In genomic region chr1:107782192-107782845, GRCh38 we compare ENCODE assay signal across 7 cellular contexts.
A peak's percentile ranks its signal among the peaks of the same experiment; 100 is the strongest.
DNase-seq lines count a peak whose midpoint lies in the region; ATAC-seq, FAIRE-seq and TF ChIP-seq lines count a peak whose summit lies in the region.

No MANE protein-coding gene starts in this region.

- peak; percentile 92 to 95 for TF ChIP-seq RAD21 in K562 (CRISPR knock-in tag; conservative IDR thresholded peaks at IDR 0.05 in 1 of 2, IDR thresholded peaks at IDR 0.05 in 1 of 2)

- no TSS peak for BruUV-seq in K562 (replicated peaks; lab: Mats Ljungman, UMichigan)

- POLR2A ChIA-PET in K562 (lab: Yijun Ruan, JAX): interaction anchor here (0.6 to 1.7 kb wide), 5 partner anchors 9 to 344 kb away, joined by 3 to 17 read pairs (median 3); no protein-coding TSS in a partner anchor

- no peaks in the 10 kb centered on the region for H4K20me1 ChIP-seq in OCI-LY1 (ENCODE audit: insufficient read depth, low read length)
- H4K20me1 ChIP-seq in K562 (replicated peaks; ENCODE audit: control insufficient read depth, insufficient read depth, low read length): no peaks in the 10 kb centered on the region

- peak; percentile 93 for FAIRE-seq in K562 (lab: Jason Lieb, UNC)

- H3K9ac ChIP-seq in OCI-LY1 (ENCODE audit: low read length): no peak overlapping the region
- H3K9ac ChIP-seq in K562 (ENCODE audit: insufficient read depth in 1 of 2, low read depth in 2 of 2, low read length in 2 of 2): no peak overlapping the region

- no peak for TF ChIP-seq EP300 in K562 (IDR thresholded peaks at IDR 0.05; ENCODE audit: low read length)

- H2AFZ ChIP-seq in OCI-LY1 (ENCODE audit: low read length) (no peak overlapping the region), K562 (ENCODE audit: low read depth, low read length) (no peak overlapping the region)

- peaks cover 80% of the 10 kb centered on the region for H3K4me1 ChIP-seq in OCI-LY1 (ENCODE audit: insufficient read depth, low read length, severe bottlenecking)
- H3K4me1 ChIP-seq in K562 (replicated peaks in 1 of 2; ENCODE audit: control insufficient read depth in 2 of 2, insufficient read depth in 2 of 2, low read length in 2 of 2): no peaks in the 10 kb centered on the region

- H3K4me2 ChIP-seq in OCI-LY1 (ENCODE audit: low read length) (no peak overlapping the region), K562 (ENCODE audit: insufficient read depth, low read length) (no peak overlapping the region)

- ATAC-seq in HG02678 (IDR thresholded peaks at IDR 0.05; ENCODE audit: unreplicated experiment): peak; percentile 25
- peak; percentile 89 for ATAC-seq in K562

- peaks cover 7% of the 10 kb centered on the region; the same call in 1 of the 2 replicates for H3F3A ChIP-seq in OCI-LY1 (ENCODE audit: insufficient read depth, low read length)

- no peaks in the 10 kb centered on the region; the same call in 1 of the 2 replicates for H3K79me2 ChIP-seq in OCI-LY1 (ENCODE audit: insufficient read depth, low read length)
- H3K79me2 ChIP-seq in K562 (ENCODE audit: control insufficient read depth, insufficient read depth, low read length): no peaks in the 10 kb centered on the region

- intact Hi-C loops in K562 (cut with micrococcal nuclease): loop anchor here (1.0 to 10.0 kb wide), 5 partner anchors 343 to 1332 kb away; partner anchors contain the start of gene ELAPOR1

- H3K9me2 ChIP-seq in OCI-LY1 (ENCODE audit: low read depth, low read length): no peaks in the 10 kb centered on the region

- H3K27me3 ChIP-seq in OCI-LY1 (ENCODE audit: insufficient read depth, low read length) (no peaks in the 10 kb centered on the region), K562 (ENCODE audit: control insufficient read depth in 2 of 2, insufficient read depth in 2 of 2, low read length in 2 of 2) (no peaks in the 10 kb centered on the region)

- peak overlapping the region; percentile 59 for H3K27ac ChIP-seq in OCI-LY1 (ENCODE audit: low read depth, low read length, poor library complexity, severe bottlenecking)
- H3K27ac ChIP-seq in K562 (ENCODE audit: extremely low read depth, low read depth, low read length): no peak overlapping the region

- H3K9me1 ChIP-seq in K562 (ENCODE audit: control insufficient read depth, insufficient read depth, low read length): no peaks in the 10 kb centered on the region

- TF ChIP-seq CTCF in OCI-LY1 (IDR thresholded peaks at IDR 0.05; ENCODE audit: low read length): peak; percentile 81
- peak; percentile 58 to 84 (median 60); a peak in 5 of 6 replicates for TF ChIP-seq CTCF in K562 (IDR thresholded peaks at IDR 0.05 in 2 of 3, conservative IDR thresholded peaks at IDR 0.05 in 1 of 3; ENCODE audit: insufficient read depth in 2 of 3, low read depth in 1 of 3, low read length in 3 of 3)

- H3K4me3 ChIP-seq in OCI-LY1 (ENCODE audit: low read depth, low read length, poor library complexity, severe bottlenecking): no peak overlapping the region
- no peak overlapping the region for H3K4me3 ChIP-seq in K562

- in situ Hi-C loops in K562 (cut with MboI): loop anchor here (25.0 kb wide), 1 partner anchor 855 kb away; no protein-coding TSS in a partner anchor

- no peaks in the 10 kb centered on the region for H3K9me3 ChIP-seq in OCI-LY1 (ENCODE audit: low read length)
- H3K9me3 ChIP-seq in K562 (replicated peaks; ENCODE audit: control insufficient read depth, insufficient read depth, low read depth, low read length): no peaks in the 10 kb centered on the region

- CTCF ChIA-PET in K562 (lab: Yijun Ruan, JAX; ENCODE audit: low intra/inter-chr PET ratio): interaction anchor here (1.1 to 3.7 kb wide), 5 partner anchors 343 to 1751 kb away, joined by 3 to 53 read pairs (median 6); a partner anchor contains a TSS

- H3K36me3 ChIP-seq in OCI-LY1 (ENCODE audit: insufficient read depth, low read length): no peaks in the 10 kb centered on the region
- no peaks in the 10 kb centered on the region for H3K36me3 ChIP-seq in K562 (ENCODE audit: control insufficient read depth, insufficient read depth, low read length)

- under 1% methylated on average over 6 of the region's 6 CpGs for WGBS in K562 (ENCODE audit: insufficient coverage, low coverage, missing lambda C conversion rate)

- TF ChIP-seq POLR2A in K562 (conservative IDR thresholded peaks at IDR 0.05): no peak

- peak; percentile 79 for DNase-seq in DMS79 treated with DMSO at 0.1 percent for 48 hours (lab: John Stamatoyannopoulos, UW)
- peak; percentile 35 to 75 (median 57) for DNase-seq in K562 (ENCODE audit: extremely low read depth in 1 of 4, low spot score in 3 of 4)
- DNase-seq in iris pigment epithelial cell (ENCODE audit: low read depth): peak; percentile 46
- DNase-seq in stimulated activated CD8-positive, alpha-beta memory T cell treated with anti-CD3 and anti-CD28 coated beads, Interleukin-12 subunit alpha, Interleukin-12 subunit beta, amount 100 ng/mL, for 1 hour (ENCODE audit: low read depth): peak; percentile 44
- no peak for DNase-seq in 8988T

TF ChIP-seq in K562, 482 proteins besides CTCF, POLR2A, EP300 and RAD21:
- no peak for TF ChIP-seq ZNF592 (IDR thresholded peaks at IDR 0.05)
- no peak for TF ChIP-seq LEF1 (IDR thresholded peaks at IDR 0.05)
- 0 out of 2 replicates have a peak, but pooled peaks have one; percentile 67 for TF ChIP-seq ARID2 (IDR thresholded peaks at IDR 0.05)
- peak; percentile 88 for TF ChIP-seq DEAF1 (CRISPR knock-in tag; IDR thresholded peaks at IDR 0.05)
- TF ChIP-seq ARID3A (IDR thresholded peaks at IDR 0.05; ENCODE audit: borderline replicate concordance, low read depth, low read length): peak; percentile 29; the same call in 1 of the 2 replicates
- TF ChIP-seq SMC3 (conservative IDR thresholded peaks at IDR 0.05; ENCODE audit: insufficient read depth, low read depth, low read length): peak; percentile 82
- 0 out of 4 replicates have a peak, but pooled peaks of 1 of the 2 experiments have one; percentile 4 for TF ChIP-seq FOXA3 (CRISPR knock-in tag; conservative IDR thresholded peaks at IDR 0.05 in 1 of 2, IDR thresholded peaks at IDR 0.05 in 1 of 2)
- no peak for TF ChIP-seq RFX1 (IDR thresholded peaks at IDR 0.05)
TF ChIP-seq in K562: peak in this region for 5.
